In genomic region chr10:43622022-43622421, GRCh38 we compare ENCODE assay signal across 18 cellular contexts. TPM values are rescaled to one million over a fixed set of nuclear protein-coding genes. Genes with fewer than 3 reads are reported as not detected.
DNase-seq lines count a peak whose midpoint lies in the region; ATAC-seq and TF ChIP-seq lines count a peak whose summit lies in the region.
"Had no signal": no experiment of that assay in that cellular context is flagged by ENCODE, and none has a peak within 500 bp of the region (broad histone marks: within the 10 kb centered on the region; RNA-seq: fewer than 3 reads in every experiment).

No MANE protein-coding gene starts in this region.

- H3K36me3 Mint-ChIP-seq in natural killer cell (peaks cover 16% of the 10 kb centered on the region), immature natural killer cell (peaks cover 11 to 23% (median 17%) of the 10 kb centered on the region in 3 donors)
- peaks cover 21% of the 10 kb centered on the region for H3K36me3 Mint-ChIP-seq in natural killer cell treated with Interleukin-12 subunit alpha and Interleukin-12 subunit beta and Interleukin-15 and Interleukin-18, amount 100 ng/mL, for 72 hours

- no peak for DNase-seq in natural killer cell
- DNase-seq in natural killer cell treated with Interleukin-12 subunit alpha and Interleukin-12 subunit beta and Interleukin-15 and Interleukin-18, amount 100 ng/mL, for 72 hours (ENCODE audit: low spot score): no peak
- DNase-seq in NCI-H69 (lab: John Stamatoyannopoulos, UW): peak; percentile 15
- no peak for DNase-seq in immature natural killer cell
- no peak for DNase-seq in NCI-H1417 treated with DMSO at 0.1 percent for 48 hours (lab: John Stamatoyannopoulos, UW)
- DNase-seq in COLO829 (ENCODE audit: low spot score): no peak
- DNase-seq: CD4-positive, alpha-beta T cell; GDM1; Karpas-422; MG63; NCI-H1048; NCI-H146; NCI-H2029 treated with DMSO at 0.1 percent for 48 hours; NCI-H2171; NCI-H524 treated with DMSO at 0.1 percent for 48 hours; SHP77 treated with DMSO at 0.1 percent for 48 hours; SK-N-SH had no signal

- H3K27me3 Mint-ChIP-seq in natural killer cell (ENCODE audit: low read depth in 2 of 2) (no peaks in the 10 kb centered on the region), immature natural killer cell (ENCODE audit: low read depth in 3 of 3) (peaks cover 0 to 3% (median 2%) of the 10 kb centered on the region in 3 donors)
- H3K27me3 Mint-ChIP-seq in natural killer cell treated with Interleukin-12 subunit alpha and Interleukin-12 subunit beta and Interleukin-15 and Interleukin-18, amount 100 ng/mL, for 72 hours: no peaks in the 10 kb centered on the region
- H3K27me3 Mint-ChIP-seq: CD4-positive, alpha-beta T cell had no signal

- intact Hi-C loops in natural killer cell (cut with micrococcal nuclease): no loop called here

- TF ChIP-seq CTCF in natural killer cell (IDR thresholded peaks at IDR 0.05): no peak

- H3K27ac Mint-ChIP-seq in natural killer cell (peak overlapping the region; percentile 49 to 57), immature natural killer cell (peak overlapping the region in 3 of 6 donors; percentile 23 to 63 (median 53))
- no peak overlapping the region for H3K27ac Mint-ChIP-seq in natural killer cell treated with Interleukin-12 subunit alpha and Interleukin-12 subunit beta and Interleukin-15 and Interleukin-18, amount 100 ng/mL, for 72 hours

- H3K9me3 Mint-ChIP-seq in natural killer cell (peaks cover 2% of the 10 kb centered on the region in 2 donors), immature natural killer cell (peaks cover 4 to 35% (median 18%) of the 10 kb centered on the region in 6 donors)
- H3K9me3 Mint-ChIP-seq in natural killer cell treated with Interleukin-12 subunit alpha and Interleukin-12 subunit beta and Interleukin-15 and Interleukin-18, amount 100 ng/mL, for 72 hours: peaks cover 10% of the 10 kb centered on the region

- H3K4me1 Mint-ChIP-seq in natural killer cell (peaks cover 13 to 23% of the 10 kb centered on the region in 2 donors), immature natural killer cell (peaks cover 13 to 28% of the 10 kb centered on the region in 2 donors)
- H3K4me1 Mint-ChIP-seq in natural killer cell treated with Interleukin-12 subunit alpha and Interleukin-12 subunit beta and Interleukin-15 and Interleukin-18, amount 100 ng/mL, for 72 hours (ENCODE audit: low read depth in 2 of 2): peaks cover 10 to 11% of the 10 kb centered on the region in 2 donors

- H3K4me3 Mint-ChIP-seq in natural killer cell (peak overlapping the region; percentile 85), immature natural killer cell (peak overlapping the region in 3 of 5 donors; percentile 33 to 93 (median 82))
- no peak overlapping the region for H3K4me3 Mint-ChIP-seq in natural killer cell treated with Interleukin-12 subunit alpha and Interleukin-12 subunit beta and Interleukin-15 and Interleukin-18, amount 100 ng/mL, for 72 hours

- ATAC-seq in natural killer cell (no peak), GM18867 (IDR thresholded peaks at IDR 0.05; ENCODE audit: unreplicated experiment) (no peak)
- no peak for ATAC-seq in natural killer cell treated with Interleukin-12 subunit alpha and Interleukin-12 subunit beta and Interleukin-15 and Interleukin-18, amount 100 ng/mL, for 72 hours

RNA-seq across cellular contexts. Expression of gene ZNF485, which starts 15.8 kb away (rescaled TPM):
- 1 to 10 TPM; 1.1 to 2.8 (median 1.4) TPM for total RNA-seq in natural killer cell
- 1 to 10 TPM; 2.0 to 4.0 TPM for total RNA-seq in natural killer cell treated with Interleukin-12 subunit alpha and Interleukin-12 subunit beta and Interleukin-15 and Interleukin-18, amount 100 ng/mL, for 72 hours
- 1 to 10 TPM in 2 of 3 donors, not detected in 1; 2.4 to 6.4 TPM for polyA plus RNA-seq in immature natural killer cell

RNA-seq across cellular contexts. Expression of gene ZNF32, which starts 26.7 kb away (rescaled TPM):
- total RNA-seq in natural killer cell: 10 to 100 TPM; 19.1 to 28.9 (median 26.2) TPM
- 10 to 100 TPM in 1 of 2 donors, 1 to 10 TPM in 1; 4.9 to 12.4 TPM for total RNA-seq in natural killer cell treated with Interleukin-12 subunit alpha and Interleukin-12 subunit beta and Interleukin-15 and Interleukin-18, amount 100 ng/mL, for 72 hours
- polyA plus RNA-seq in immature natural killer cell: 100 to 1,000 TPM in 2 of 3 donors, 10 to 100 TPM in 1; 97.4 to 139 (median 111) TPM

RNA-seq across cellular contexts. Expression of gene ZNF239, which starts 47.6 kb away (rescaled TPM):
- 1 to 10 TPM in 1 of 3 donors, under 1 TPM in 2; 0.85 to 1.4 (median 0.94) TPM for total RNA-seq in natural killer cell
- not detected for total RNA-seq in natural killer cell treated with Interleukin-12 subunit alpha and Interleukin-12 subunit beta and Interleukin-15 and Interleukin-18, amount 100 ng/mL, for 72 hours
- polyA plus RNA-seq in immature natural killer cell: under 1 TPM in 2 of 3 donors, not detected in 1; 0.43 to 0.83 TPM

Comparison
In these comparisons a context has a peak if more than half of its experiments do, and no peak if none do; other contexts are left out.
1. H3K27ac Mint-ChIP-seq: peak in natural killer cell (2 of 2); none in natural killer cell treated with Interleukin-12 subunit alpha and Interleukin-12 subunit beta and Interleukin-15 and Interleukin-18, amount 100 ng/mL, for 72 hours (0 of 2).